22 cellular contexts compared by ENCODE assay signal in the genomic region with DNA sequence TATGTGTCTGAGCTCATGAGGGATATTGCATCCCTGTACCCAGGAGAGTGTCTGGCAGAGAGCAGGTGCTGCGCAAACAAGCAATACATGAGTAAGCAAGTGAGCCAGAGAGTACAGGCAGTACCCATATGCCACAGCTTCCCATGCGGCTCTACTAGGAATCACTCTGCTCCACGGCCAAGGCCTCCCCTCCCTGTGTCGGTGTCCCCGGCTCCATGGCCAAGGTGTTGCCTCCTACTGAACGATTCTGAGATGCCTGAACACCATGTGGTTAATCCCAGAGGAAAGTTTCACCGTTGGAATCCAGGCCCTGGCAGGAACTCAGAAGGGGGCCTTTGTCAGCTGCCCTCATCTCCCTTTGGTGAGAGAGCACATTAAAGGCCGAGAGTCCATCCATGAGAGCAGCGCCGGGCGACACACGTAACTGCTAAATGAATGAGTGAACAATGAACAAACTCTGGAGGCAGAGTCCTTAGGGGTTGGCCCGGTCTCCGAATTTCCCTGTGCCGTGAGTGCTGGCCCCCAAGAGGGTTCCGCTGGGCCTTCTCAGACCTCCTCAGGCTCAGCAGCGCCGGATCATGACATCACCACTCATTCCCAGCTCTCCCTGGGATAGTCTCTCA.
DNase-seq lines count a peak whose midpoint lies in the region; ATAC-seq, FAIRE-seq and TF ChIP-seq lines count a peak whose summit lies in the region.
"Had no signal": no experiment of that assay in that cellular context is flagged by ENCODE, and none has a peak within 500 bp of the region (broad histone marks: within the 10 kb centered on the region; RNA-seq: fewer than 3 reads in every experiment).

No MANE protein-coding gene starts in this region.

- H4K8ac ChIP-seq in neuronal stem cell (ENCODE audit: low read depth, low read length), result no peak overlapping the region

- TF ChIP-seq CTCF in right atrium auricular region (IDR thresholded peaks at IDR 0.05), result no peak

- peak overlapping the region; percentile 1 for H3K23ac ChIP-seq in neuronal stem cell (ENCODE audit: low read depth, low read length, poor library complexity)

- no peak overlapping the region for H3K4me2 ChIP-seq in neuronal stem cell (ENCODE audit: insufficient read depth, low read length, poor library complexity, severe bottlenecking)

- no peak for DNase-seq in Right ventricle myocardium inferior (ENCODE audit: missing footprints)
- no peak for DNase-seq in right atrium auricular region (ENCODE audit: low spot score)
- DNase-seq in left cardiac atrium, result peak; percentile 54
- no peak for DNase-seq in neuronal stem cell (ENCODE audit: low spot score)
- no peak for DNase-seq in urothelium cell line (ENCODE audit: low spot score)
- DNase-seq in iPS-NIHi7 (ENCODE audit: extremely low spot score), result no peak
- DNase-seq: activated CD4-positive, alpha-beta memory T cell treated with anti-CD3 and anti-CD28 coated beads, Interleukin-2, amount 10 ng/mL, durations not matched to agents 7 days and 5 days; activated CD8-positive, alpha-beta memory T cell treated with anti-CD3 and anti-CD28 coated beads, Interleukin-2, amount 50 U/mL, for 4 hours; activated naive CD4-positive, alpha-beta T cell treated with Interleukin-2 at 50 U/mL for 16 hours; DMS79; effector CD4-positive, alpha-beta T cell; GF-D8; hypothalamus; KG1; MG63; NCI-H748 treated with DMSO at 0.1 percent for 48 hours; stimulated activated naive CD4-positive, alpha-beta T cell; uterus had no signal

- no peak overlapping the region for H3K9ac ChIP-seq in neuronal stem cell (ENCODE audit: low read depth, low read length, poor library complexity)

- intact Hi-C loops in Right ventricle myocardium inferior (cut with DNase I), result no loop called here
- intact Hi-C loops in left cardiac atrium (cut with DNase I), result no loop called here

- WGBS in neuronal stem cell (ENCODE audit: extremely low coverage in 2 of 2, insufficient read length in 2 of 2, insufficient replicate concordance in 1 of 2), 2 donors, result no CpG with 5 or more reads among the region's 18 CpGs

- H2BK120ac ChIP-seq in neuronal stem cell (ENCODE audit: low read depth, low read length), result no peak overlapping the region

- H2BK15ac ChIP-seq in neuronal stem cell (ENCODE audit: low read length), result peak overlapping the region; percentile 49

- H3K18ac ChIP-seq in neuronal stem cell (ENCODE audit: low read length), result peak overlapping the region; percentile 20

- H3K4me1 ChIP-seq in right atrium auricular region (no peaks in the 10 kb centered on the region), neuronal stem cell (ENCODE audit: control insufficient read depth in 2 of 2, insufficient read depth in 1 of 2, low read depth in 1 of 2, low read length in 2 of 2) (peaks cover 0 to 2% of the 10 kb centered on the region in 2 donors)
- H3K4me1 ChIP-seq: Peyer's patch, prostate gland, uterus had no signal

- FAIRE-seq in urothelium cell line (lab: Jason Lieb, UNC), result peak; percentile 77

- H2BK5ac ChIP-seq in neuronal stem cell (ENCODE audit: low read length), result no peak overlapping the region

- H3K36me3 ChIP-seq in right atrium auricular region (no peaks in the 10 kb centered on the region), neuronal stem cell (replicated peaks in 1 of 2; ENCODE audit: control insufficient read depth in 2 of 2, insufficient read depth in 2 of 2, low read length in 2 of 2) (no peaks in the 10 kb centered on the region)
- H3K36me3 ChIP-seq: MG63, Peyer's patch, prostate gland, uterus had no signal

- H3K79me1 ChIP-seq in neuronal stem cell (ENCODE audit: low read depth, low read length), result no peaks in the 10 kb centered on the region

- ATAC-seq in Right ventricle myocardium inferior, result peak; percentile 66
- peak; percentile 29 to 75 for ATAC-seq in left cardiac atrium
- no peak for ATAC-seq in HG03039 (IDR thresholded peaks at IDR 0.05; ENCODE audit: unreplicated experiment)
- ATAC-seq in HG03432 (IDR thresholded peaks at IDR 0.05; ENCODE audit: unreplicated experiment), result no peak

- H3K27me3 ChIP-seq in right atrium auricular region (no peaks in the 10 kb centered on the region), neuronal stem cell (ENCODE audit: control insufficient read depth in 3 of 3, insufficient read depth in 3 of 3, low read depth in 1 of 3, low read length in 3 of 3) (peaks cover 0 to 40% (median 2%) of the 10 kb centered on the region in 3 experiments)
- H3K27me3 ChIP-seq: MG63, Peyer's patch, uterus had no signal

- H2AFZ ChIP-seq in neuronal stem cell (ENCODE audit: low read length), result no peak overlapping the region

- H3K4ac ChIP-seq in neuronal stem cell (ENCODE audit: low read length), result no peak overlapping the region

- H3K27ac ChIP-seq in right atrium auricular region, result no peak overlapping the region
- H3K27ac ChIP-seq in neuronal stem cell (replicated peaks; ENCODE audit: low read length), result no peak overlapping the region
- H3K27ac ChIP-seq: Peyer's patch, prostate gland, uterus had no signal

- no peak overlapping the region for H3K14ac ChIP-seq in neuronal stem cell (ENCODE audit: low read length)

- H3K4me3 ChIP-seq in right atrium auricular region (no peak overlapping the region), neuronal stem cell (ENCODE audit: low read length in 2 of 2) (no peak overlapping the region)
- H3K4me3 ChIP-seq: MG63, Peyer's patch, prostate gland, uterus had no signal

- H3K9me3 ChIP-seq in right atrium auricular region (no peaks in the 10 kb centered on the region), neuronal stem cell (replicated peaks in 1 of 2; ENCODE audit: control insufficient read depth in 2 of 2, insufficient read depth in 1 of 2, low read depth in 1 of 2, low read length in 2 of 2) (no peaks in the 10 kb centered on the region)
- H3K9me3 ChIP-seq: MG63, Peyer's patch, prostate gland, uterus had no signal

- no peak overlapping the region for H2BK12ac ChIP-seq in neuronal stem cell (ENCODE audit: low read length)

- H2AK5ac ChIP-seq in neuronal stem cell (ENCODE audit: low read depth, low read length), result no peak overlapping the region

- no peak overlapping the region for H4K91ac ChIP-seq in neuronal stem cell (ENCODE audit: low read depth, low read length, poor library complexity)

Comparison
In these comparisons a context has a peak if more than half of its experiments do, and no peak if none do; other contexts are left out.
1. ATAC-seq: peak in Right ventricle myocardium inferior (single experiment) and left cardiac atrium (2 of 2); none in HG03039 (single experiment) and HG03432 (single experiment).